In the genomic region with DNA sequence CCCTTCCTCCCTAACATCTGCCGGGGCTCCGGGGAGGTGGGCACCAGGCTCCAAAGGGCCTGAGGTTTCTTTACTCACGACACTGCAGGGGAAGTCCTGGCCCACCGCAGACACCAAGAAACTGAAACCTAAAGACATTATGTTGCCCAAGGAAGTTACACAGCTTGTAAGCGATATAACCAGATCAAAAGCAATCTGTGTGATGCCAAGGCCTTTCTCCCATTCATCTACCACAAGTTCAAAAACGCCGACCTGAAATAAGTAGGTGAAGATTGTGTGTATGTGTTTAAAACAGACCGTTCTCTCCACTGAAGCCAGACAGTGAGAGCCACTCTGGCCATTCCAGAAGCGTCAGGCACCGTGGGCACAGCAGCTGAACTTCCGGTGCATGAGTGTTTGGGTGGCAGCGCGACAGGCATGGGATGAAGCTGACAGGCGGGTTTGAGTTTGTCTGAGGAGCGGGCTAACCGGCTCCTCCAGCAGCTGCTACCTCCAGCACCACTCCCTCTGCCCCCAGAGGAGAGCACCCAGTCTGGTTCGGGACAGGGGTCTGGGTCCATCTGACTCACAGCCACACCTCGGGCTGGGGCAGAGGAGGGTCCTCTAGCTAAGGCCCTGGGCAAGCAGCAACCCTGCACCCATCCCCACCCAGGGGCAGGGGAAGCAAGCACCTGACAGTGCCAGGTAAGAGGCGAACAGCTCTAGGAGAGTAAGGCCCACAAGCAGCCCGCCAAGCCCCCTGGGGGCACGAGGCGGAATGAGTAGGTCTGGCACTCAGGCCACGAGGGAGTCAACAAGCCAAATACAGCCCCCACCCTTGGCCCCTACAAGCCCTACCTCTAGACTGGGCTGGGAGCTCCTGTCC, we compare ENCODE assay signal across 8 cellular contexts. TPM values are rescaled to one million over a fixed set of nuclear protein-coding genes. Genes with fewer than 3 reads are reported as not detected.
DNase-seq lines count a peak whose midpoint lies in the region; ATAC-seq and TF ChIP-seq lines count a peak whose summit lies in the region.

No MANE protein-coding gene starts in this region.

- BruUV-seq in Panc1 (replicated peaks; lab: Mats Ljungman, UMichigan) = no TSS peak

- ATAC-seq in HG02973 (IDR thresholded peaks at IDR 0.05; ENCODE audit: unreplicated experiment) (peak; percentile 20), Panc1 (peak; percentile 32), HG02588 (IDR thresholded peaks at IDR 0.05; ENCODE audit: unreplicated experiment) (no peak)

- intact Hi-C loops in Panc1 (cut with micrococcal nuclease; ENCODE audit: unreplicated experiment) = no loop called here

- no peaks in the 10 kb centered on the region for H3K36me3 ChIP-seq in Panc1 (ENCODE audit: control insufficient read depth, insufficient read depth, low read length)

- CTCF ChIA-PET in Panc1 (lab: Charles Lee) = interaction anchor here (1.0 to 1.6 kb wide), 2 partner anchors 13 to 44 kb away, joined by 3 to 11 read pairs; no protein-coding TSS in a partner anchor

- H3K9me3 ChIP-seq in Panc1 (ENCODE audit: control insufficient read depth, insufficient read depth, low read depth, low read length) = no peaks in the 10 kb centered on the region

- DNase-seq in Panc1 (ENCODE audit: low read depth, low spot score) (no peak), islet precursor cell (peak; percentile 70), putamen (ENCODE audit: low spot score) (no peak)
- peak; percentile 68 for DNase-seq in activated naive CD4-positive, alpha-beta T cell treated with anti-CD3 and anti-CD28 coated beads, Interleukin-2, amount 50 U/mL, for 16 hours
- DNase-seq in stimulated activated CD4-positive, alpha-beta T cell treated with anti-CD3 and anti-CD28 coated beads, Interleukin-4, amount 100 ng/mL, for 24 hours = peak; percentile 77

- H3K4me3 ChIP-seq in Panc1 (ENCODE audit: low read depth in 2 of 2, low read length in 2 of 2) = peak overlapping the region; percentile 52 to 63

- peak overlapping the region; percentile 71 for H3K27ac ChIP-seq in Panc1 (ENCODE audit: low read length)

- in situ Hi-C loops in Panc1 (cut with HindIII; ENCODE audit: low pct_unique_long_range_greater_than_20kb, low sequenced_read_pairs) = no loop called here

- POLR2A ChIA-PET in Panc1 (lab: Charles Lee) = interaction anchor here (0.5 to 1.1 kb wide), 2 partner anchors 13 to 1006 kb away, joined by 3 to 9 read pairs; no protein-coding TSS in a partner anchor

- H3K27me3 ChIP-seq in Panc1 (ENCODE audit: control insufficient read depth, insufficient read depth, low read length) = no peaks in the 10 kb centered on the region

- peaks cover 56% of the 10 kb centered on the region for H3K4me1 ChIP-seq in Panc1 (ENCODE audit: control insufficient read depth, insufficient read depth, low read length)

- TF ChIP-seq CTCF in GM12874 (IDR thresholded peaks at IDR 0.05; ENCODE audit: insufficient read depth, low read depth, low read length) (0 out of 2 replicates have a peak, but pooled peaks have one; percentile 15), Panc1 (IDR thresholded peaks at IDR 0.05) (no peak)

RNA-seq across cellular contexts. Expression of a gene that starts 1.3 kb away (rescaled TPM):
- total RNA-seq in Panc1 (2021; ENCODE audit: unreplicated experiment) = 72.3 TPM
- polyA plus RNA-seq in Panc1 (2012; ENCODE audit: insufficient read length) = 89.5 TPM

Comparison
In these comparisons a context has a peak if more than half of its experiments do, and no peak if none do; other contexts are left out.
1. DNase-seq: peak in activated naive CD4-positive, alpha-beta T cell treated with anti-CD3 and anti-CD28 coated beads, Interleukin-2, amount 50 U/mL, for 16 hours (single experiment), islet precursor cell (single experiment) and stimulated activated CD4-positive, alpha-beta T cell treated with anti-CD3 and anti-CD28 coated beads, Interleukin-4, amount 100 ng/mL, for 24 hours (single experiment); none in Panc1 (single experiment) and putamen (single experiment).